In the genomic region with DNA sequence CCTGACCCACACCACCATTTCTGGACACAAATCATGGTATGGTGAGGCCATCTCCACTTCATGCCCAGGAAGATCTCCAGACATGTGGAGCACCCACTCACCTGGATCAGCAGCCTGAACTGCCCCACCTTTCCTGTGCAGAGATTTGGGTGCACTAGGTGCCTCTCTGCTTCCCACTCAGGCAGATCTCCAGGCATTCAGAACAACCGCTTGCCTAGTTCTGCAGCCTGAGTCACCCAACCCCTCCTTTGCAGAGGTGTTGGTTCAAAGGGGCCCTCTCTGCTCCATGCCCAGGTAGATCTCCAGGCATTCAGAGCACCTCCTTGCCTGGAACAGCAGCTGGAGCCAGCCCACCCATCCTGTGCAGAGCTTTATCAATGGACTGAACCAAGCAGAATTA, we compare ENCODE assay signal across 29 cellular contexts.
"Had no signal": no experiment of that assay in that cellular context is flagged by ENCODE, and none has a peak within 500 bp of the region (broad histone marks: within the 10 kb centered on the region; RNA-seq: fewer than 3 reads in every experiment).

No MANE protein-coding gene starts in this region.

- DNase-seq: naive B cell; naive thymus-derived CD8-positive, alpha-beta T cell; nephron progenitor cell; occipital lobe; ovary; posterior cingulate gyrus; psoas muscle; right cardiac atrium; right lobe of liver; sigmoid colon; small intestine; stimulated activated CD4-positive, alpha-beta T cell treated with anti-CD3 and anti-CD28 coated beads, Interleukin-15, amount 100 ng/mL, for 24 hours; stimulated activated CD4-positive, alpha-beta T cell treated with anti-CD3 and anti-CD28 coated beads, Interleukin-2, amount 100 ng/mL, for 24 hours; stimulated activated CD4-positive, alpha-beta T cell treated with anti-CD3 and anti-CD28 coated beads, Interleukin-2, amount 100 ng/mL, for 48 hours; stimulated activated CD4-positive, alpha-beta T cell treated with anti-CD3 and anti-CD28 coated beads, Interleukin-4, amount 100 ng/mL, for 24 hours; stimulated activated naive B cell treated with anti-CD40 and anti-IgM and Interleukin-4, amounts not matched to agents 10 μg/mL and 1 μg/mL and 100 μg/mL, for 72 hours; stimulated activated naive CD4-positive, alpha-beta T cell treated with Interleukin-2 at 50 U/mL for 16 hours; stomach; tibial artery; transverse colon; upper lobe of left lung had no signal

- H3K36me3 ChIP-seq: ovary, right lobe of liver, sigmoid colon, stomach, thoracic aorta, tibial artery, transverse colon, upper lobe of left lung, vagina had no signal

- H3K36me3 Mint-ChIP-seq: stimulated activated effector memory CD8-positive, alpha-beta T cell treated with anti-CD3 and anti-CD28 coated beads, Interleukin-12 subunit alpha, Interleukin-12 subunit beta, amount 100 ng/mL, for 72 hours; stimulated activated naive B cell treated with anti-CD40 and anti-IgM and Interleukin-4, amounts not matched to agents 10 μg/mL and 1 μg/mL and 100 μg/mL, for 72 hours had no signal

- H3K27ac ChIP-seq: ovary, parathyroid adenoma, psoas muscle, right lobe of liver, sigmoid colon, stomach, thoracic aorta, tibial artery, transverse colon, upper lobe of left lung, vagina had no signal

- H3K27ac Mint-ChIP-seq: naive B cell; naive thymus-derived CD8-positive, alpha-beta T cell; natural killer cell treated with Interleukin-12 subunit alpha and Interleukin-12 subunit beta and Interleukin-15 and Interleukin-18, amount 100 ng/mL, for 72 hours; nephron progenitor cell; progenitor cell of endocrine pancreas; stimulated activated effector memory CD8-positive, alpha-beta T cell treated with anti-CD3 and anti-CD28 coated beads, Interleukin-12 subunit alpha, Interleukin-12 subunit beta, amount 100 ng/mL, for 72 hours; stimulated activated naive B cell treated with anti-CD40 and anti-IgM and Interleukin-4, amounts not matched to agents 10 μg/mL and 1 μg/mL and 100 μg/mL, for 72 hours; stimulated activated naive CD8-positive, alpha-beta T cell treated with anti-CD3 and anti-CD28 coated beads, Interleukin-15, Interleukin-2, amounts not matched to agents 100 ng/mL and 50 ng/mL, for 24 hours had no signal

- H2AFZ ChIP-seq: parathyroid adenoma had no signal

- H3K79me2 ChIP-seq: parathyroid adenoma had no signal

- H3K27me3 ChIP-seq: ovary, right lobe of liver, sigmoid colon, stomach, tibial artery, transverse colon, upper lobe of left lung, vagina had no signal

- H3K4me3 Mint-ChIP-seq: naive thymus-derived CD8-positive, alpha-beta T cell; natural killer cell treated with Interleukin-12 subunit alpha and Interleukin-12 subunit beta and Interleukin-15 and Interleukin-18, amount 100 ng/mL, for 72 hours; nephron progenitor cell; neural crest cell; stimulated activated effector memory CD8-positive, alpha-beta T cell treated with anti-CD3 and anti-CD28 coated beads, Interleukin-12 subunit alpha, Interleukin-12 subunit beta, amount 100 ng/mL, for 72 hours; stimulated activated naive B cell treated with anti-CD40 and anti-IgM and Interleukin-4, amounts not matched to agents 10 μg/mL and 1 μg/mL and 100 μg/mL, for 72 hours; stimulated activated naive CD8-positive, alpha-beta T cell treated with anti-CD3 and anti-CD28 coated beads, Interleukin-15, Interleukin-2, amounts not matched to agents 100 ng/mL and 50 ng/mL, for 24 hours had no signal

- H3K4me3 ChIP-seq: ovary, psoas muscle, right lobe of liver, sigmoid colon, stomach, thoracic aorta, tibial artery, transverse colon, upper lobe of left lung, vagina had no signal

- H3K4me1 ChIP-seq: parathyroid adenoma, psoas muscle, right lobe of liver, sigmoid colon, stomach, tibial artery, transverse colon, upper lobe of left lung, vagina had no signal

- H3K27me3 Mint-ChIP-seq: naive B cell; natural killer cell treated with Interleukin-12 subunit alpha and Interleukin-12 subunit beta and Interleukin-15 and Interleukin-18, amount 100 ng/mL, for 72 hours; progenitor cell of endocrine pancreas; stimulated activated naive B cell treated with anti-CD40 and anti-IgM and Interleukin-4, amounts not matched to agents 10 μg/mL and 1 μg/mL and 100 μg/mL, for 72 hours; stimulated activated naive CD8-positive, alpha-beta T cell treated with anti-CD3 and anti-CD28 coated beads, Interleukin-15, Interleukin-2, amounts not matched to agents 100 ng/mL and 50 ng/mL, for 24 hours had no signal

- H3K4me1 Mint-ChIP-seq: naive thymus-derived CD8-positive, alpha-beta T cell; nephron progenitor cell; neural crest cell; stimulated activated effector memory CD8-positive, alpha-beta T cell treated with anti-CD3 and anti-CD28 coated beads, Interleukin-12 subunit alpha, Interleukin-12 subunit beta, amount 100 ng/mL, for 72 hours had no signal

- H3K9ac ChIP-seq: parathyroid adenoma had no signal

- H3K9me3 ChIP-seq: ovary, right lobe of liver, thoracic aorta, tibial artery, upper lobe of left lung, vagina had no signal
